1 cellular context compared by ENCODE assay signal in the genomic region with DNA sequence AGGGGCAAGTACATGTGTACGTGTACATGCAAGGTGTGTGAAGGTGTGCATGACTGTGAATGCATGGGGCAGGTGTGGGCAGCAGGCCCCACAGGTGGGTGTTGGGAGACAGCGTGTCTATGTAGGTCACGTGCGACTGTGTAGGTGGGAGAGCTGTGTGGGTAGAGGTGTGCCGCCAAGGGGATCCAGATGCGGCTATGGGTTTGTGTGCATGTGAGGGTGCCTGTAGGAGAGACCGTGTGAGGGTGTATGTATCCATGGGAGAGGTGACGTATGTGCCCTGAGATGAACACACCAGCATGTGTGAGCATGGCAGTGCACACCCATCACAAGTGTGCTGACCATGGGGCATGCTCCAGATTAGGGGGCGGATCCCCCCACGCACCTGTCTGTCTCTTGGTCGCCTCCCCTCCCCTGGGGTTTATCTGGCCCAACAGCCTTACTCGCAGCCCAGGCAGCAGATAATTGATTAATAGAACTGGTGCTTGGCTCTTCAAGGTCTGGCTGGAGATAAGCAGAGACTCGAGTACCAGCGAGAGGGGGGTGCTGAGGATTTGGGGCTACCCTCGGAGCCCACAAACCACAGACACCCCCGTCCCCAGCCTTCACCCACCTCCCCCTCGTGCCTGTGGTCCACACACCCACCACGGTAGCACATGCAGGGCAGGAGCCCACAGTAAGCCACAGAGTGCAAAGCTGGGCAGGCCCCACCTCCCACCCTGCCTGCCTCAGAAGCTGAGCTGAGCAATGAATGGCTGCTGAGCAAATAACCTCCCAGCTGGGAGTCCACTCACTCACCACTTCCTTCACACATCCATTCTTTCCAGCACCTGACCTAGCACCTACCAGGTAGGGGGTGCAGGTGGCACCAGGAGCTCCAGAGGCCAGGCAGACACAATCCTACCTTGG.
TF ChIP-seq lines count a peak whose summit lies in the region.

No MANE protein-coding gene starts in this region.

TF ChIP-seq in GM23338, 12 proteins besides CTCF, POLR2A, EP300 and RAD21:
- TF ChIP-seq, protein P1, sequence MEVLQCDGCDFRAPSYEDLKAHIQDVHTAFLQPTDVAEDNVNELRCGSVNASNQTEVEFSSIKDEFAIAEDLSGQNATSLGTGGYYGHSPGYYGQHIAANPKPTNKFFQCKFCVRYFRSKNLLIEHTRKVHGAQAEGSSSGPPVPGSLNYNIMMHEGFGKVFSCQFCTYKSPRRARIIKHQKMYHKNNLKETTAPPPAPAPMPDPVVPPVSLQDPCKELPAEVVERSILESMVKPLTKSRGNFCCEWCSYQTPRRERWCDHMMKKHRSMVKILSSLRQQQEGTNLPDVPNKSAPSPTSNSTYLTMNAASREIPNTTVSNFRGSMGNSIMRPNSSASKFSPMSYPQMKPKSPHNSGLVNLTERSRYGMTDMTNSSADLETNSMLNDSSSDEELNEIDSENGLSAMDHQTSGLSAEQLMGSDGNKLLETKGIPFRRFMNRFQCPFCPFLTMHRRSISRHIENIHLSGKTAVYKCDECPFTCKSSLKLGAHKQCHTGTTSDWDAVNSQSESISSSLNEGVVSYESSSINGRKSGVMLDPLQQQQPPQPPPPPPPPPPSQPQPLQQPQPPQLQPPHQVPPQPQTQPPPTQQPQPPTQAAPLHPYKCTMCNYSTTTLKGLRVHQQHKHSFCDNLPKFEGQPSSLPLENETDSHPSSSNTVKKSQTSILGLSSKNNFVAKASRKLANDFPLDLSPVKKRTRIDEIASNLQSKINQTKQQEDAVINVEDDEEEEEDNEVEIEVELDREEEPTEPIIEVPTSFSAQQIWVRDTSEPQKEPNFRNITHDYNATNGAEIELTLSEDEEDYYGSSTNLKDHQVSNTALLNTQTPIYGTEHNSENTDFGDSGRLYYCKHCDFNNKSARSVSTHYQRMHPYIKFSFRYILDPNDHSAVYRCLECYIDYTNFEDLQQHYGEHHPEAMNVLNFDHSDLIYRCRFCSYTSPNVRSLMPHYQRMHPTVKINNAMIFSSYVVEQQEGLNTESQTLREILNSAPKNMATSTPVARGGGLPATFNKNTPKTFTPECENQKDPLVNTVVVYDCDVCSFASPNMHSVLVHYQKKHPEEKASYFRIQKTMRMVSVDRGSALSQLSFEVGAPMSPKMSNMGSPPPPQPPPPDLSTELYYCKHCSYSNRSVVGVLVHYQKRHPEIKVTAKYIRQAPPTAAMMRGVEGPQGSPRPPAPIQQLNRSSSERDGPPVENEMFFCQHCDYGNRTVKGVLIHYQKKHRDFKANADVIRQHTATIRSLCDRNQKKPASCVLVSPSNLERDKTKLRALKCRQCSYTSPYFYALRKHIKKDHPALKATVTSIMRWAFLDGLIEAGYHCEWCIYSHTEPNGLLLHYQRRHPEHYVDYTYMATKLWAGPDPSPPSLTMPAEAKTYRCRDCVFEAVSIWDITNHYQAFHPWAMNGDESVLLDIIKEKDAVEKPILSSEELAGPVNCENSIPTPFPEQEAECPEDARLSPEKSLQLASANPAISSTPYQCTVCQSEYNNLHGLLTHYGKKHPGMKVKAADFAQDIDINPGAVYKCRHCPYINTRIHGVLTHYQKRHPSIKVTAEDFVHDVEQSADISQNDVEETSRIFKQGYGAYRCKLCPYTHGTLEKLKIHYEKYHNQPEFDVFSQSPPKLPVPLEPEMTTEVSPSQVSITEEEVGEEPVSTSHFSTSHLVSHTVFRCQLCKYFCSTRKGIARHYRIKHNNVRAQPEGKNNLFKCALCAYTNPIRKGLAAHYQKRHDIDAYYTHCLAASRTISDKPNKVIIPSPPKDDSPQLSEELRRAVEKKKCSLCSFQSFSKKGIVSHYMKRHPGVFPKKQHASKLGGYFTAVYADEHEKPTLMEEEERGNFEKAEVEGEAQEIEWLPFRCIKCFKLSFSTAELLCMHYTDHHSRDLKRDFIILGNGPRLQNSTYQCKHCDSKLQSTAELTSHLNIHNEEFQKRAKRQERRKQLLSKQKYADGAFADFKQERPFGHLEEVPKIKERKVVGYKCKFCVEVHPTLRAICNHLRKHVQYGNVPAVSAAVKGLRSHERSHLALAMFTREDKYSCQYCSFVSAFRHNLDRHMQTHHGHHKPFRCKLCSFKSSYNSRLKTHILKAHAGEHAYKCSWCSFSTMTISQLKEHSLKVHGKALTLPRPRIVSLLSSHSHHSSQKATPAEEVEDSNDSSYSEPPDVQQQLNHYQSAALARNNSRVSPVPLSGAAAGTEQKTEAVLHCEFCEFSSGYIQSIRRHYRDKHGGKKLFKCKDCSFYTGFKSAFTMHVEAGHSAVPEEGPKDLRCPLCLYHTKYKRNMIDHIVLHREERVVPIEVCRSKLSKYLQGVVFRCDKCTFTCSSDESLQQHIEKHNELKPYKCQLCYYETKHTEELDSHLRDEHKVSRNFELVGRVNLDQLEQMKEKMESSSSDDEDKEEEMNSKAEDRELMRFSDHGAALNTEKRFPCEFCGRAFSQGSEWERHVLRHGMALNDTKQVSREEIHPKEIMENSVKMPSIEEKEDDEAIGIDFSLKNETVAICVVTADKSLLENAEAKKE (CRISPR knock-in tag; IDR thresholded peaks at IDR 0.05) = no peak
- TF ChIP-seq, protein P2, sequence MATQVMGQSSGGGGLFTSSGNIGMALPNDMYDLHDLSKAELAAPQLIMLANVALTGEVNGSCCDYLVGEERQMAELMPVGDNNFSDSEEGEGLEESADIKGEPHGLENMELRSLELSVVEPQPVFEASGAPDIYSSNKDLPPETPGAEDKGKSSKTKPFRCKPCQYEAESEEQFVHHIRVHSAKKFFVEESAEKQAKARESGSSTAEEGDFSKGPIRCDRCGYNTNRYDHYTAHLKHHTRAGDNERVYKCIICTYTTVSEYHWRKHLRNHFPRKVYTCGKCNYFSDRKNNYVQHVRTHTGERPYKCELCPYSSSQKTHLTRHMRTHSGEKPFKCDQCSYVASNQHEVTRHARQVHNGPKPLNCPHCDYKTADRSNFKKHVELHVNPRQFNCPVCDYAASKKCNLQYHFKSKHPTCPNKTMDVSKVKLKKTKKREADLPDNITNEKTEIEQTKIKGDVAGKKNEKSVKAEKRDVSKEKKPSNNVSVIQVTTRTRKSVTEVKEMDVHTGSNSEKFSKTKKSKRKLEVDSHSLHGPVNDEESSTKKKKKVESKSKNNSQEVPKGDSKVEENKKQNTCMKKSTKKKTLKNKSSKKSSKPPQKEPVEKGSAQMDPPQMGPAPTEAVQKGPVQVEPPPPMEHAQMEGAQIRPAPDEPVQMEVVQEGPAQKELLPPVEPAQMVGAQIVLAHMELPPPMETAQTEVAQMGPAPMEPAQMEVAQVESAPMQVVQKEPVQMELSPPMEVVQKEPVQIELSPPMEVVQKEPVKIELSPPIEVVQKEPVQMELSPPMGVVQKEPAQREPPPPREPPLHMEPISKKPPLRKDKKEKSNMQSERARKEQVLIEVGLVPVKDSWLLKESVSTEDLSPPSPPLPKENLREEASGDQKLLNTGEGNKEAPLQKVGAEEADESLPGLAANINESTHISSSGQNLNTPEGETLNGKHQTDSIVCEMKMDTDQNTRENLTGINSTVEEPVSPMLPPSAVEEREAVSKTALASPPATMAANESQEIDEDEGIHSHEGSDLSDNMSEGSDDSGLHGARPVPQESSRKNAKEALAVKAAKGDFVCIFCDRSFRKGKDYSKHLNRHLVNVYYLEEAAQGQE (IDR thresholded peaks at IDR 0.05; ENCODE audit: unreplicated experiment) = no peak
- TF ChIP-seq EZH2 (IDR thresholded peaks at IDR 0.05; ENCODE audit: low read depth, unreplicated experiment) (no peak), ZNF114 (CRISPR knock-in tag; IDR thresholded peaks at IDR 0.05) (no peak), NANOG (IDR thresholded peaks at IDR 0.05; ENCODE audit: borderline replicate concordance) (no peak), CREB1 (CRISPR knock-in tag; IDR thresholded peaks at IDR 0.05; ENCODE audit: low read depth) (no peak), JUNB (IDR thresholded peaks at IDR 0.05; ENCODE audit: unreplicated experiment) (no peak), POLR2AphosphoS5 (IDR thresholded peaks at IDR 0.05; ENCODE audit: low read depth) (no peak), ZNF331 (CRISPR knock-in tag; IDR thresholded peaks at IDR 0.05; ENCODE audit: low read depth) (no peak), STAT1 (IDR thresholded peaks at IDR 0.05; ENCODE audit: unreplicated experiment) (no peak), EZH2phosphoT487 (IDR thresholded peaks at IDR 0.05; ENCODE audit: unreplicated experiment) (no peak)
- TF ChIP-seq, protein P3, sequence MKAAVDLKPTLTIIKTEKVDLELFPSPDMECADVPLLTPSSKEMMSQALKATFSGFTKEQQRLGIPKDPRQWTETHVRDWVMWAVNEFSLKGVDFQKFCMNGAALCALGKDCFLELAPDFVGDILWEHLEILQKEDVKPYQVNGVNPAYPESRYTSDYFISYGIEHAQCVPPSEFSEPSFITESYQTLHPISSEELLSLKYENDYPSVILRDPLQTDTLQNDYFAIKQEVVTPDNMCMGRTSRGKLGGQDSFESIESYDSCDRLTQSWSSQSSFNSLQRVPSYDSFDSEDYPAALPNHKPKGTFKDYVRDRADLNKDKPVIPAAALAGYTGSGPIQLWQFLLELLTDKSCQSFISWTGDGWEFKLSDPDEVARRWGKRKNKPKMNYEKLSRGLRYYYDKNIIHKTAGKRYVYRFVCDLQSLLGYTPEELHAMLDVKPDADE (IDR thresholded peaks at IDR 0.05) = no peak
